Comparison of ENCODE assay signal across 10 cellular contexts in the genomic region with DNA sequence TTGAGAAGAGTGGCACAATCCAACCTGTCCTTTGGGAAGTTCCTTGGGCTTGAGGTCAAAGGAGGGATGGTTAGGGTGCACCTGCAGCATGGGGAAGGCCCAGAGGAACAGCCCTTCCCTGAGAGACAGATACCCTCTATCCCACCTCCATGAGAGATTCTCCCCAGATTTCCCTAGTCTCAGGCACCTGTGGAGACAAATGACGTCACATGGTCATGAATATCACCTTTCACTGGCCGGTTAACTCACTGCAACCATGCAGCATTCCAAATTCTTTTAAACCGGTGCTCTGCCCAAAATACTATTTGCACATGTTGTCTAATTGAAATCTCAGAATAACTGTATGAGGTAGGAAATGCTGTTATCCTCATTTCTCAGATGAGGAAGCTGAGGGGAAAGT.
"Had no signal": no experiment of that assay in that cellular context is flagged by ENCODE, and none has a peak within 500 bp of the region (broad histone marks: within the 10 kb centered on the region; RNA-seq: fewer than 3 reads in every experiment).

No MANE protein-coding gene starts in this region.

- ATAC-seq: GM23338, HCT116 had no signal

- H3K9me3 ChIP-seq: HAP-1 had no signal

- H3K4me1 Mint-ChIP-seq: H9 had no signal

- H2AFZ ChIP-seq: GM23248, GM23338 had no signal

- FAIRE-seq: H54 had no signal

- H3K4me3 ChIP-seq: GM23248, GM23338, HAP-1 had no signal

- H3K27ac ChIP-seq: GM23248 had no signal

- H3K36me3 ChIP-seq: HAP-1 had no signal

- H3K9me3 Mint-ChIP-seq: GM23338, H9, HFFc6 had no signal

- H3K27ac Mint-ChIP-seq: GM23338, H9, HFFc6 had no signal

- DNase-seq: GM23248, GOT3, H7, H9, HCEC 1CT, HFFc6 had no signal

- H3K4me2 ChIP-seq: GM23338 had no signal

- H3K9ac ChIP-seq: GM23248 had no signal

- H3K4me3 Mint-ChIP-seq: GM23338, H9, HFFc6 had no signal

- H3K4me1 ChIP-seq: HAP-1 had no signal
